Comparison of ENCODE assay signal across 20 cellular contexts in genomic region chr20:43725666-43726065, GRCh38. TPM values are rescaled to one million over a fixed set of nuclear protein-coding genes. Genes with fewer than 3 reads are reported as not detected.
DNase-seq lines count a peak whose midpoint lies in the region; ATAC-seq and TF ChIP-seq lines count a peak whose summit lies in the region.
"Had no signal": no experiment of that assay in that cellular context is flagged by ENCODE, and none has a peak within 500 bp of the region (broad histone marks: within the 10 kb centered on the region; RNA-seq: fewer than 3 reads in every experiment).

No MANE protein-coding gene starts in this region.

- no peak for ATAC-seq in naive thymus-derived CD8-positive, alpha-beta T cell
- no peak for ATAC-seq in activated T-cell treated with anti-CD3 and anti-CD28 coated beads, Interleukin-2, amount 50 U/mL, for 72 hours (replicated peaks in 1 of 2)
- ATAC-seq: Panc1, Right ventricle myocardium inferior had no signal

- peak; percentile 18 for DNase-seq in NCI-H748 (lab: John Stamatoyannopoulos, UW; ENCODE audit: unreplicated experiment)
- DNase-seq in NCI-H748 treated with DMSO at 0.1 percent for 48 hours (lab: John Stamatoyannopoulos, UW) = no peak
- DNase-seq in NCI-H69 (lab: John Stamatoyannopoulos, UW) = peak; percentile 13
- DNase-seq in fibroblast of villous mesenchyme (ENCODE audit: low read depth) = peak; percentile 66
- DNase-seq in naive thymus-derived CD8-positive, alpha-beta T cell = no peak
- DNase-seq in head of caudate nucleus = no peak
- no peak for DNase-seq in activated T-cell treated with anti-CD3 and anti-CD28 coated beads, Interleukin-2, amount 50 U/mL, for 72 hours
- DNase-seq in iPS-NIHi7 (ENCODE audit: extremely low spot score) = no peak
- DNase-seq: 8988T, NCI-H1105 treated with DMSO at 0.1 percent for 48 hours, NCI-H1694 treated with DMSO at 0.1 percent for 48 hours, NCI-H446, NCI-H774, SK-N-SH had no signal

- H3K4me3 Mint-ChIP-seq in naive thymus-derived CD8-positive, alpha-beta T cell = peak overlapping the region in 1 of 10 donors; percentile 42
- no peak overlapping the region for H3K4me3 Mint-ChIP-seq in activated T-cell treated with anti-CD3 and anti-CD28 coated beads, Interleukin-2, amount 50 U/mL, for 72 hours

- peaks cover 0 to 7% (median 3%) of the 10 kb centered on the region in 9 donors for H3K9me3 Mint-ChIP-seq in naive thymus-derived CD8-positive, alpha-beta T cell
- H3K9me3 Mint-ChIP-seq in activated T-cell treated with anti-CD3 and anti-CD28 coated beads, Interleukin-2, amount 50 U/mL, for 72 hours = peaks cover 0 to 1% of the 10 kb centered on the region in 2 donors

- H3K4me1 Mint-ChIP-seq in naive thymus-derived CD8-positive, alpha-beta T cell = peaks cover 26 to 74% (median 62%) of the 10 kb centered on the region in 4 donors
- H3K4me1 Mint-ChIP-seq in activated T-cell treated with anti-CD3 and anti-CD28 coated beads, Interleukin-2, amount 50 U/mL, for 72 hours (ENCODE audit: low read depth) = peaks cover 47% of the 10 kb centered on the region

- H3K36me3 Mint-ChIP-seq in naive thymus-derived CD8-positive, alpha-beta T cell = no peaks in the 10 kb centered on the region
- H3K36me3 Mint-ChIP-seq in activated T-cell treated with anti-CD3 and anti-CD28 coated beads, Interleukin-2, amount 50 U/mL, for 72 hours (ENCODE audit: insufficient read depth in 2 of 2) = peaks cover 2 to 4% of the 10 kb centered on the region in 2 donors

- intact Hi-C loops in head of caudate nucleus (cut with DNase I) = no loop called here

- H3K27me3 Mint-ChIP-seq in naive thymus-derived CD8-positive, alpha-beta T cell = no peaks in the 10 kb centered on the region
- no peaks in the 10 kb centered on the region for H3K27me3 Mint-ChIP-seq in activated T-cell treated with anti-CD3 and anti-CD28 coated beads, Interleukin-2, amount 50 U/mL, for 72 hours (ENCODE audit: low read depth)

- no peak overlapping the region for H3K4me3 ChIP-seq in fibroblast of villous mesenchyme (ENCODE audit: low read depth, low read length)

- H3K27ac Mint-ChIP-seq in naive thymus-derived CD8-positive, alpha-beta T cell = peak overlapping the region; percentile 6 to 94 (median 62)
- H3K27ac Mint-ChIP-seq in activated T-cell treated with anti-CD3 and anti-CD28 coated beads, Interleukin-2, amount 50 U/mL, for 72 hours = no peak overlapping the region

- POLR2A ChIA-PET in naive thymus-derived CD8-positive, alpha-beta T cell (lab: Charles Lee) = interaction anchor here (2.3 kb wide), 1 partner anchor 8 kb away, joined by 5 read pairs; no protein-coding TSS in a partner anchor

- no peak for TF ChIP-seq CTCF in fibroblast of villous mesenchyme (IDR thresholded peaks at IDR 0.05; ENCODE audit: insufficient read depth, low read depth, low read length)

RNA-seq across cellular contexts. Expression of gene GTSF1L, which starts 1.1 kb away (rescaled TPM):
- total RNA-seq in fibroblast of villous mesenchyme = not detected in 2 replicates
- under 1 TPM; 0.73 to 0.80 TPM for total RNA-seq in naive thymus-derived CD8-positive, alpha-beta T cell
- polyA plus RNA-seq in naive thymus-derived CD8-positive, alpha-beta T cell = 1 to 10 TPM in 1 of 3 donors, under 1 TPM in 2; 0.25 to 1.6 (median 0.97) TPM
- total RNA-seq in activated T-cell treated with anti-CD3 and anti-CD28 coated beads, Interleukin-2, amount 50 U/mL, for 72 hours = not detected
- total RNA-seq: Daoy, H1, MCF 10A, Right ventricle myocardium inferior had no signal
- polyA plus RNA-seq: BJ, H1, SK-N-SH had no signal

RNA-seq across cellular contexts. Expression of gene MYBL2, which starts 58.8 kb away (rescaled TPM):
- total RNA-seq in fibroblast of villous mesenchyme = 11.7 and 13.2 TPM in 2 replicates
- total RNA-seq in naive thymus-derived CD8-positive, alpha-beta T cell = under 1 TPM; 0.13 to 0.27 TPM
- polyA plus RNA-seq in naive thymus-derived CD8-positive, alpha-beta T cell = under 1 TPM in 1 of 3 donors, not detected in 2; 0.07 TPM
- 10 to 100 TPM; 76.9 to 87.7 TPM for total RNA-seq in activated T-cell treated with anti-CD3 and anti-CD28 coated beads, Interleukin-2, amount 50 U/mL, for 72 hours

Comparison
In these comparisons a context has a peak if more than half of its experiments do, and no peak if none do; other contexts are left out.
1. DNase-seq: peak in NCI-H748 (single experiment), NCI-H69 (single experiment) and fibroblast of villous mesenchyme (single experiment); none in NCI-H748 treated with DMSO at 0.1 percent for 48 hours (single experiment), naive thymus-derived CD8-positive, alpha-beta T cell (0 of 10), head of caudate nucleus (0 of 42), activated T-cell treated with anti-CD3 and anti-CD28 coated beads, Interleukin-2, amount 50 U/mL, for 72 hours (0 of 2) and iPS-NIHi7 (single experiment).